In genomic region chr9:137270929-137271695, GRCh38 we compare ENCODE assay signal across 15 cellular contexts. TPM values are rescaled to one million over a fixed set of nuclear protein-coding genes. Genes with fewer than 3 reads are reported as not detected.
A peak's percentile ranks its signal among the peaks of the same experiment; 100 is the strongest.
DNase-seq lines count a peak whose midpoint lies in the region; ATAC-seq and TF ChIP-seq lines count a peak whose summit lies in the region.
"Had no signal": no experiment of that assay in that cellular context is flagged by ENCODE, and none has a peak within 500 bp of the region (broad histone marks: within the 10 kb centered on the region; RNA-seq: fewer than 3 reads in every experiment).

No MANE protein-coding gene starts in this region.

- peaks cover 7% of the 10 kb centered on the region for H3K4me1 Mint-ChIP-seq in activated naive CD4-positive, alpha-beta T cell treated with anti-CD3 and anti-CD28 coated beads, Interleukin-2, amount 50 U/mL, for 24 hours
- peaks cover 11% of the 10 kb centered on the region for H3K4me1 Mint-ChIP-seq in activated naive CD4-positive, alpha-beta T cell treated with anti-CD3 and anti-CD28 coated beads for 36 hours (ENCODE audit: low read depth)
- H3K4me1 Mint-ChIP-seq in T-cell (peaks cover 22 to 33% (median 31%) of the 10 kb centered on the region in 3 donors), endothelial cell (ENCODE audit: unreplicated experiment) (peaks cover 14% of the 10 kb centered on the region)
- H3K4me1 Mint-ChIP-seq in stimulated activated naive CD8-positive, alpha-beta T cell treated with anti-CD3 and anti-CD28 coated beads, Interleukin-15, amount 100 ng/mL, for 72 hours, result peaks cover 43% of the 10 kb centered on the region

- POLR2A ChIA-PET in T-cell (lab: Charles Lee), result interaction anchor here in 1 of 2 donors (0.6 kb wide), 1 partner anchor 533 kb away, joined by 3 read pairs; no protein-coding TSS in a partner anchor

- peaks cover 8% of the 10 kb centered on the region for H3K36me3 Mint-ChIP-seq in activated naive CD4-positive, alpha-beta T cell treated with anti-CD3 and anti-CD28 coated beads, Interleukin-2, amount 50 U/mL, for 24 hours
- peaks cover 28% of the 10 kb centered on the region for H3K36me3 Mint-ChIP-seq in activated naive CD4-positive, alpha-beta T cell treated with anti-CD3 and anti-CD28 coated beads for 36 hours (ENCODE audit: low read depth)
- H3K36me3 Mint-ChIP-seq in T-cell, result peaks cover 20% of the 10 kb centered on the region
- peaks cover 24% of the 10 kb centered on the region for H3K36me3 Mint-ChIP-seq in endothelial cell (ENCODE audit: low read depth, unreplicated experiment)

- intact Hi-C loops in activated naive CD4-positive, alpha-beta T cell treated with anti-CD3 and anti-CD28 coated beads for 36 hours (cut with micrococcal nuclease), result no loop called here

- ATAC-seq in T-cell (replicated peaks in 1 of 4) (peak; percentile 41 to 90 (median 68)), GM21737 (IDR thresholded peaks at IDR 0.05; ENCODE audit: unreplicated experiment) (no peak)
- ATAC-seq in stimulated activated naive CD8-positive, alpha-beta T cell treated with anti-CD3 and anti-CD28 coated beads, Interleukin-15, amount 100 ng/mL, for 72 hours, result peak; percentile 60
- ATAC-seq: left lobe of liver had no signal

- H3K27me3 Mint-ChIP-seq in activated naive CD4-positive, alpha-beta T cell treated with anti-CD3 and anti-CD28 coated beads, Interleukin-2, amount 50 U/mL, for 24 hours, result no peaks in the 10 kb centered on the region
- H3K27me3 Mint-ChIP-seq in activated naive CD4-positive, alpha-beta T cell treated with anti-CD3 and anti-CD28 coated beads for 36 hours (ENCODE audit: low read depth), result no peaks in the 10 kb centered on the region
- H3K27me3 Mint-ChIP-seq in T-cell (peaks cover 0 to 8% of the 10 kb centered on the region in 2 donors), endothelial cell (ENCODE audit: unreplicated experiment) (peaks cover 10% of the 10 kb centered on the region)
- peaks cover 12% of the 10 kb centered on the region for H3K27me3 Mint-ChIP-seq in stimulated activated naive CD8-positive, alpha-beta T cell treated with anti-CD3 and anti-CD28 coated beads, Interleukin-15, amount 100 ng/mL, for 72 hours

- CTCF ChIA-PET in activated naive CD4-positive, alpha-beta T cell treated with anti-CD3 and anti-CD28 coated beads for 36 hours (lab: Charles Lee), result interaction anchor here (0.8 kb wide), 1 partner anchor 9 kb away, joined by 3 read pairs; no protein-coding TSS in a partner anchor
- CTCF ChIA-PET in T-cell (lab: Charles Lee), result interaction anchor here in 1 of 2 donors (0.6 kb wide), 1 partner anchor 185 kb away, joined by 8 read pairs; no protein-coding TSS in a partner anchor

- no peak for DNase-seq in activated naive CD4-positive, alpha-beta T cell treated with anti-CD3 and anti-CD28 coated beads for 36 hours
- DNase-seq in T-cell (peak in 13 of 34 experiments; percentile 18 to 49 (median 35)), endothelial cell (ENCODE audit: low spot score) (no peak), NOMO-1 treated with dmso at 0.1 percent for 144 hours (lab: John Stamatoyannopoulos, UW; ENCODE audit: unreplicated experiment) (no peak)
- peak in 1 of 2 donors; percentile 44 for DNase-seq in stimulated activated naive CD8-positive, alpha-beta T cell treated with anti-CD3 and anti-CD28 coated beads, Interleukin-15, amount 100 ng/mL, for 72 hours
- no peak for DNase-seq in activated CD4-positive, CD25-positive, alpha-beta regulatory T cell treated with anti-CD3 and anti-CD28 coated beads, Interleukin-2, amount 50 U/mL, for 72 hours
- DNase-seq: brain microvascular endothelial cell, head of caudate nucleus, Peyer's patch, uterus had no signal

- H3K27ac Mint-ChIP-seq in activated naive CD4-positive, alpha-beta T cell treated with anti-CD3 and anti-CD28 coated beads, Interleukin-2, amount 50 U/mL, for 24 hours, result no peak overlapping the region
- no peak overlapping the region for H3K27ac Mint-ChIP-seq in activated naive CD4-positive, alpha-beta T cell treated with anti-CD3 and anti-CD28 coated beads for 36 hours
- H3K27ac Mint-ChIP-seq in T-cell, result peak overlapping the region; percentile 1 to 41
- no peak overlapping the region for H3K27ac Mint-ChIP-seq in endothelial cell (ENCODE audit: unreplicated experiment)
- H3K27ac Mint-ChIP-seq in stimulated activated naive CD8-positive, alpha-beta T cell treated with anti-CD3 and anti-CD28 coated beads, Interleukin-15, amount 100 ng/mL, for 72 hours, result peak overlapping the region in 1 of 2 donors; percentile 74
- H3K27ac Mint-ChIP-seq: neural progenitor cell had no signal

- H3K9me3 Mint-ChIP-seq in activated naive CD4-positive, alpha-beta T cell treated with anti-CD3 and anti-CD28 coated beads, Interleukin-2, amount 50 U/mL, for 24 hours, result no peaks in the 10 kb centered on the region
- no peaks in the 10 kb centered on the region for H3K9me3 Mint-ChIP-seq in activated naive CD4-positive, alpha-beta T cell treated with anti-CD3 and anti-CD28 coated beads for 36 hours
- H3K9me3 Mint-ChIP-seq in T-cell, result no peaks in the 10 kb centered on the region
- no peaks in the 10 kb centered on the region for H3K9me3 Mint-ChIP-seq in endothelial cell (ENCODE audit: unreplicated experiment)
- H3K9me3 Mint-ChIP-seq in stimulated activated naive CD8-positive, alpha-beta T cell treated with anti-CD3 and anti-CD28 coated beads, Interleukin-15, amount 100 ng/mL, for 72 hours, result no peaks in the 10 kb centered on the region
- H3K9me3 Mint-ChIP-seq: neural progenitor cell had no signal

- peak overlapping the region; percentile 26 for H3K4me3 Mint-ChIP-seq in activated naive CD4-positive, alpha-beta T cell treated with anti-CD3 and anti-CD28 coated beads, Interleukin-2, amount 50 U/mL, for 24 hours
- no peak overlapping the region for H3K4me3 Mint-ChIP-seq in activated naive CD4-positive, alpha-beta T cell treated with anti-CD3 and anti-CD28 coated beads for 36 hours
- H3K4me3 Mint-ChIP-seq in T-cell (peak overlapping the region in 2 of 3 donors; percentile 5 to 49), endothelial cell (ENCODE audit: unreplicated experiment) (peak overlapping the region; percentile 56)
- H3K4me3 Mint-ChIP-seq in stimulated activated naive CD8-positive, alpha-beta T cell treated with anti-CD3 and anti-CD28 coated beads, Interleukin-15, amount 100 ng/mL, for 72 hours, result no peak overlapping the region
- H3K4me3 Mint-ChIP-seq: neural progenitor cell had no signal

- no peak for TF ChIP-seq CTCF in endothelial cell (IDR thresholded peaks at IDR 0.05; ENCODE audit: unreplicated experiment)

RNA-seq across cellular contexts. Expression of gene TOR4A, which starts 6.4 kb away (rescaled TPM):
- total RNA-seq in activated naive CD4-positive, alpha-beta T cell treated with anti-CD3 and anti-CD28 coated beads for 36 hours, result 1 to 10 TPM in 1 of 2 experiments, under 1 TPM in 1; 0.93 to 1.1 TPM
- total RNA-seq in T-cell (1 to 10 TPM; 2.2 to 5.6 (median 3.2) TPM), endothelial cell (ENCODE audit: unreplicated experiment) (37.7 TPM)

RNA-seq across cellular contexts. Expression of gene NELFB, which starts 16.0 kb away (rescaled TPM):
- 10 to 100 TPM; 47.0 to 47.1 TPM for total RNA-seq in activated naive CD4-positive, alpha-beta T cell treated with anti-CD3 and anti-CD28 coated beads for 36 hours
- total RNA-seq in T-cell, result 10 to 100 TPM; 36.1 to 62.2 (median 58.8) TPM
- total RNA-seq in endothelial cell (ENCODE audit: unreplicated experiment), result 65.6 TPM

RNA-seq across cellular contexts. Expression of gene STPG3, which starts 20.0 kb away (rescaled TPM):
- total RNA-seq in activated naive CD4-positive, alpha-beta T cell treated with anti-CD3 and anti-CD28 coated beads for 36 hours, result not detected
- total RNA-seq in T-cell (under 1 TPM in 1 of 5 donors, not detected in 4; 0.54 TPM), endothelial cell (ENCODE audit: unreplicated experiment) (not detected)
- total RNA-seq: left lobe of liver, Peyer's patch, smooth muscle cell, uterus had no signal

RNA-seq across cellular contexts. Expression of gene TUBB4B, which starts 30.0 kb away (rescaled TPM):
- total RNA-seq in activated naive CD4-positive, alpha-beta T cell treated with anti-CD3 and anti-CD28 coated beads for 36 hours, result 100 to 1,000 TPM; 193 to 196 TPM
- 100 to 1,000 TPM in 2 of 5 donors, 10 to 100 TPM in 3; 50.6 to 118 (median 95.3) TPM for total RNA-seq in T-cell
- 134 TPM for total RNA-seq in endothelial cell (ENCODE audit: unreplicated experiment)

RNA-seq across cellular contexts. Expression of gene NRARP, which starts 31.0 kb away (rescaled TPM):
- total RNA-seq in activated naive CD4-positive, alpha-beta T cell treated with anti-CD3 and anti-CD28 coated beads for 36 hours, result 1 to 10 TPM; 1.8 to 2.2 TPM
- total RNA-seq in T-cell (1 to 10 TPM in 4 of 5 donors, under 1 TPM in 1; 0.55 to 2.7 (median 1.7) TPM), endothelial cell (ENCODE audit: unreplicated experiment) (170 TPM)

Comparison
In these comparisons a context has a peak if more than half of its experiments do, and no peak if none do; other contexts are left out.
1. H3K4me3 Mint-ChIP-seq: peak in activated naive CD4-positive, alpha-beta T cell treated with anti-CD3 and anti-CD28 coated beads, Interleukin-2, amount 50 U/mL, for 24 hours (single experiment), T-cell (2 of 3) and endothelial cell (single experiment); none in activated naive CD4-positive, alpha-beta T cell treated with anti-CD3 and anti-CD28 coated beads for 36 hours (single experiment) and stimulated activated naive CD8-positive, alpha-beta T cell treated with anti-CD3 and anti-CD28 coated beads, Interleukin-15, amount 100 ng/mL, for 72 hours (0 of 2).
2. H3K27ac Mint-ChIP-seq: peak in T-cell (2 of 2); none in activated naive CD4-positive, alpha-beta T cell treated with anti-CD3 and anti-CD28 coated beads, Interleukin-2, amount 50 U/mL, for 24 hours (single experiment), activated naive CD4-positive, alpha-beta T cell treated with anti-CD3 and anti-CD28 coated beads for 36 hours (single experiment) and endothelial cell (single experiment).